In genomic region chr11:57779275-57779674, GRCh38 we compare ENCODE assay signal across 1 cellular context.
TF ChIP-seq lines count a peak whose summit lies in the region.

No MANE protein-coding gene starts in this region.

TF ChIP-seq in K562, 482 proteins besides CTCF, POLR2A, EP300 and RAD21 (continued from another document):
- no peak for TF ChIP-seq ZNF655 (CRISPR knock-in tag; IDR thresholded peaks at IDR 0.05)
- no peak for TF ChIP-seq HNRNPH1 (optimal IDR thresholded peaks at IDR 0.05; ENCODE audit: low read depth, low read length)
- no peak for TF ChIP-seq NCOR1 (IDR thresholded peaks at IDR 0.05)
- no peak for TF ChIP-seq XRCC4 (IDR thresholded peaks at IDR 0.05; ENCODE audit: extremely low read depth, insufficient read depth, insufficient read length)
- TF ChIP-seq PHTF2 (CRISPR knock-in tag; IDR thresholded peaks at IDR 0.05): no peak
TF ChIP-seq in K562: peak in this region for 0.
